Comparison of ENCODE assay signal across 23 cellular contexts in genomic region chr2:188332619-188333018, GRCh38. TPM values are rescaled to one million over a fixed set of nuclear protein-coding genes. Genes with fewer than 3 reads are reported as not detected.
"Had no signal": no experiment of that assay in that cellular context is flagged by ENCODE, and none has a peak within 500 bp of the region (broad histone marks: within the 10 kb centered on the region; RNA-seq: fewer than 3 reads in every experiment).

No MANE protein-coding gene starts in this region.

- H3K4me1 ChIP-seq: transverse colon had no signal

- H3K4me3 ChIP-seq: ascending aorta, sigmoid colon, transverse colon had no signal

- H3K27me3 ChIP-seq: ascending aorta, sigmoid colon, transverse colon had no signal

- H3K27ac Mint-ChIP-seq: activated CD4-positive, alpha-beta T cell treated with anti-CD3 and anti-CD28 coated beads, Interleukin-2, amount 10 ng/mL, durations not matched to agents 24 days and 14 days; activated CD8-positive, alpha-beta T cell treated with anti-CD3 and anti-CD28 coated beads, Interleukin-2, amount 10 ng/mL, durations not matched to agents 7 days and 5 days; immature natural killer cell; naive thymus-derived CD4-positive, alpha-beta T cell had no signal

- DNase-seq: activated CD4-positive, alpha-beta T cell treated with anti-CD3 and anti-CD28 coated beads, Interleukin-2, amount 10 ng/mL, durations not matched to agents 24 days and 14 days; activated CD8-positive, alpha-beta T cell treated with anti-CD3 and anti-CD28 coated beads, Interleukin-2, amount 10 ng/mL, durations not matched to agents 7 days and 5 days; activated effector memory CD4-positive, alpha-beta T cell treated with Interleukin-2 at 50 U/mL for 16 hours; activated naive CD4-positive, alpha-beta T cell treated with anti-CD3 and anti-CD28 coated beads, Interleukin-2, amount 50 U/mL, for 16 hours; activated T-cell treated with anti-CD3 and anti-CD28 coated beads, Interleukin-2, amount 50 U/mL, for 4 hours; cerebellar nuclear complex; effector CD8-positive, alpha-beta T cell; immature natural killer cell; kidney glomerular epithelial cell; mesenchymal stem cell; naive thymus-derived CD4-positive, alpha-beta T cell; nucleus accumbens; sigmoid colon; stimulated activated CD4-positive, alpha-beta T cell treated with anti-CD3 and anti-CD28 coated beads, Interleukin-12 subunit alpha, Interleukin-12 subunit beta, amount 100 ng/mL, for 4 hours; stimulated activated CD4-positive, alpha-beta T cell treated with anti-CD3 and anti-CD28 coated beads, Interleukin-1b, Interleukin-23, amount 100 ng/mL, for 48 hours; stimulated activated naive CD8-positive, alpha-beta T cell treated with anti-CD3 and anti-CD28 coated beads, Interleukin-15, Interleukin-2, amounts not matched to agents 100 U/mL and 50 U/mL, for 24 hours; substantia nigra; T1000; transverse colon had no signal

- H3K27me3 Mint-ChIP-seq: activated CD4-positive, alpha-beta T cell treated with anti-CD3 and anti-CD28 coated beads, Interleukin-2, amount 10 ng/mL, durations not matched to agents 24 days and 14 days; naive thymus-derived CD4-positive, alpha-beta T cell had no signal

- H3K27ac ChIP-seq: transverse colon had no signal

- H3K4me1 Mint-ChIP-seq: activated CD4-positive, alpha-beta T cell treated with anti-CD3 and anti-CD28 coated beads, Interleukin-2, amount 10 ng/mL, durations not matched to agents 24 days and 14 days; immature natural killer cell; naive thymus-derived CD4-positive, alpha-beta T cell had no signal

- H3K4me3 Mint-ChIP-seq: activated CD4-positive, alpha-beta T cell treated with anti-CD3 and anti-CD28 coated beads, Interleukin-2, amount 10 ng/mL, durations not matched to agents 24 days and 14 days; activated CD8-positive, alpha-beta T cell treated with anti-CD3 and anti-CD28 coated beads, Interleukin-2, amount 10 ng/mL, durations not matched to agents 7 days and 5 days; activated T-cell treated with anti-CD3 and anti-CD28 coated beads, Interleukin-2, amount 50 U/mL, for 4 hours; immature natural killer cell; naive thymus-derived CD4-positive, alpha-beta T cell had no signal

- H3K36me3 Mint-ChIP-seq: immature natural killer cell; naive thymus-derived CD4-positive, alpha-beta T cell had no signal

- H3K36me3 ChIP-seq: ascending aorta, sigmoid colon, transverse colon had no signal

- FAIRE-seq: bronchial epithelial cell had no signal

- H3K9me3 ChIP-seq: ascending aorta, sigmoid colon, transverse colon had no signal

- H3K9me3 Mint-ChIP-seq: activated CD4-positive, alpha-beta T cell treated with anti-CD3 and anti-CD28 coated beads, Interleukin-2, amount 10 ng/mL, durations not matched to agents 24 days and 14 days; activated T-cell treated with anti-CD3 and anti-CD28 coated beads, Interleukin-2, amount 50 U/mL, for 4 hours; naive thymus-derived CD4-positive, alpha-beta T cell had no signal

- ATAC-seq: activated CD8-positive, alpha-beta T cell treated with anti-CD3 and anti-CD28 coated beads, Interleukin-2, amount 10 ng/mL, durations not matched to agents 7 days and 5 days; activated T-cell treated with anti-CD3 and anti-CD28 coated beads, Interleukin-2, amount 50 U/mL, for 4 hours; esophagus mucosa; naive thymus-derived CD4-positive, alpha-beta T cell; stimulated activated naive CD8-positive, alpha-beta T cell treated with anti-CD3 and anti-CD28 coated beads, Interleukin-15, Interleukin-2, amounts not matched to agents 100 U/mL and 50 U/mL, for 24 hours had no signal

RNA-seq across cellular contexts. Expression of gene GULP1, which starts 40.9 kb away (rescaled TPM):
- total RNA-seq: activated CD4-positive, alpha-beta T cell treated with anti-CD3 and anti-CD28 coated beads, Interleukin-2, amount 10 ng/mL, durations not matched to agents 24 days and 14 days; activated CD8-positive, alpha-beta T cell treated with anti-CD3 and anti-CD28 coated beads, Interleukin-2, amount 10 ng/mL, durations not matched to agents 7 days and 5 days; naive thymus-derived CD4-positive, alpha-beta T cell; T-helper 1 cell treated with Interleukin-12 subunit alpha and Interleukin-12 subunit beta and Interleukin-4 antibody, amounts not matched to agents 30 ng/mL and 1 ng/mL, for 36 hours had no signal
- polyA plus RNA-seq: immature natural killer cell; naive thymus-derived CD4-positive, alpha-beta T cell had no signal
